Comparison of ENCODE assay signal across 8 cellular contexts in the genomic region with DNA sequence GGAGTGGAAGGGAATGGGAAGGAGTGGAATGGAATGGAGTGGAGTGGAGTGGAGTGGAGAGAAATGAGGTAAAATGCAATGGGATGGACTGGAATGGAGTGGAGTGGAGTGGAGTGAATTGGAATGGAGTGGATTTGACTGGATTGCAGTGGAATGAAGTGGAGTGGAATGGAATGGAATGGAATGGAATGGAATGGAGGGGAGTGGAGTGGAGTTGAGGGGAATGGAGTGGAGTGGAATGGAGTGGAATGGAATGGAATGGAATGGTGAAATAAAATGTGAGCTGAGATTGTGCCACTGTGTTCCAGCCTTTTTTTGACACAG.
DNase-seq lines count a peak whose midpoint lies in the region; ATAC-seq, FAIRE-seq and TF ChIP-seq lines count a peak whose summit lies in the region.
"Not testable (repeated sequence)": the region's sequence is repeated elsewhere in the genome, so short reads cannot be mapped to it uniquely, and the experiment has no call there.

No MANE protein-coding gene starts in this region.

- not testable (repeated sequence) for H3K4me1 ChIP-seq in HUES48 (ENCODE audit: control insufficient read depth, insufficient read depth, low read length); pancreas; aorta (ENCODE audit: control insufficient read depth in 1 of 2, insufficient read depth in 2 of 2, low read length in 2 of 2)

- intact Hi-C loops in pancreas (cut with DNase I); aorta (cut with DNase I): not testable (repeated sequence)

- peaks cover 23% of the 10 kb centered on the region for H3K27me3 Mint-ChIP-seq in endothelial cell (ENCODE audit: unreplicated experiment)

- ATAC-seq in GM18867 (IDR thresholded peaks at IDR 0.05; ENCODE audit: unreplicated experiment) = peak; percentile 27
- peak; percentile 36 for ATAC-seq in GM21723 (IDR thresholded peaks at IDR 0.05; ENCODE audit: unreplicated experiment)
- ATAC-seq in HG02970 (IDR thresholded peaks at IDR 0.05; ENCODE audit: low FRiP score, unreplicated experiment) = peak; percentile 30
- peak; percentile 49 for ATAC-seq in left lobe of liver
- ATAC-seq in pancreas = peak; percentile 17 to 58 (median 39)
- ATAC-seq in aorta (ENCODE audit: low FRiP score) = peak; percentile 84

- not testable (repeated sequence) for FAIRE-seq in pancreas (lab: Jason Lieb, UNC)

- not testable (repeated sequence) for H3K27ac ChIP-seq in HUES48 (ENCODE audit: low read depth, low read length); pancreas; aorta (ENCODE audit: low read depth in 1 of 2, low read length in 2 of 2)

- not testable (repeated sequence) for DNase-seq in endothelial cell (ENCODE audit: low spot score); left lobe of liver (ENCODE audit: low spot score); aorta
- peak in 1 of 6 donors; percentile 1 for DNase-seq in pancreas

- peaks cover 26% of the 10 kb centered on the region for H3K9me3 Mint-ChIP-seq in endothelial cell (ENCODE audit: unreplicated experiment)

- H3K36me3 ChIP-seq in HUES48 (ENCODE audit: control insufficient read depth, insufficient read depth, low read length); pancreas; aorta (ENCODE audit: control insufficient read depth in 1 of 2, insufficient read depth in 2 of 2, low read length in 1 of 2): not testable (repeated sequence)

- peaks cover 23% of the 10 kb centered on the region for H3K9me3 ChIP-seq in HUES48 (ENCODE audit: control insufficient read depth, insufficient read depth, low read length)
- H3K9me3 ChIP-seq in pancreas; aorta (ENCODE audit: control insufficient read depth, low read length): not testable (repeated sequence)

- not testable (repeated sequence) for H3K27ac Mint-ChIP-seq in endothelial cell (ENCODE audit: unreplicated experiment)

- H3K4me3 Mint-ChIP-seq in endothelial cell (ENCODE audit: unreplicated experiment) = peak overlapping the region; percentile 1

- peaks cover 24% of the 10 kb centered on the region for H3K36me3 Mint-ChIP-seq in endothelial cell (ENCODE audit: low read depth, unreplicated experiment)

- peak overlapping the region; percentile 12; the same call in 1 of the 2 replicates for H3K4me3 ChIP-seq in HUES48 (ENCODE audit: low read depth, low read length)
- not testable (repeated sequence) for H3K4me3 ChIP-seq in pancreas; aorta (ENCODE audit: low read length in 2 of 2)

- TF ChIP-seq CTCF in endothelial cell (IDR thresholded peaks at IDR 0.05; ENCODE audit: unreplicated experiment); pancreas (IDR thresholded peaks at IDR 0.05): not testable (repeated sequence)

- not testable (repeated sequence) for H3K9ac ChIP-seq in HUES48 (ENCODE audit: low read depth, low read length)

- not testable (repeated sequence) for H3K27me3 ChIP-seq in HUES48 (ENCODE audit: control insufficient read depth, insufficient read depth, low read length); pancreas; aorta (ENCODE audit: control insufficient read depth in 1 of 2, insufficient read depth in 2 of 2, low read length in 1 of 2)

- H3K4me1 Mint-ChIP-seq in endothelial cell (ENCODE audit: unreplicated experiment) = not testable (repeated sequence)

Comparison
In these comparisons a context has a peak if more than half of its experiments do, and no peak if none do; other contexts are left out.
1. ATAC-seq: peak in every context shown above with its lines; median percentile 84 in aorta; 49 in left lobe of liver; 39 in pancreas; 36 in GM21723; 30 in HG02970; 27 in GM18867.